In the genomic region with DNA sequence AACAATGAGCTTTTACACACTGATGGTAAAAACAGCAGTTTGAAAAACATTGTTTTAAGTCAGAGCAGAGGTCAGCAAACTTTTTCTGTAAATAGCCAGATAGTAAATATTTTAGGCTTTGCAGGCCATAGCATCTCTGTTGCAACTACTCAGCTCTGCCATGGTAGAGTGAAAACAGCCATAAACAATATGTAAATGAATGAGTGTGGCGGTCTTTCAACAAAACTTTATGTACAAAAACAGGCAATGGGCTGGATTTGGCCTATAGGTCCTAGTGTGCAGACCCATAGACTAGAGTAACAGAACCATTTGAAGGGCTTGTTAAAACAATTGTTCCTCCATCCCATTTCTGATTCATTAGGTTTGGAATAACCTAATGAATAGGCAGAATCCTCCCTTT, we compare ENCODE assay signal across 1 cellular context.
TF ChIP-seq lines count a peak whose summit lies in the region.

No MANE protein-coding gene starts in this region.

TF ChIP-seq in WTC11, 78 proteins besides CTCF, POLR2A, EP300 and RAD21 (continued from another document):
- TF ChIP-seq, protein P1, sequence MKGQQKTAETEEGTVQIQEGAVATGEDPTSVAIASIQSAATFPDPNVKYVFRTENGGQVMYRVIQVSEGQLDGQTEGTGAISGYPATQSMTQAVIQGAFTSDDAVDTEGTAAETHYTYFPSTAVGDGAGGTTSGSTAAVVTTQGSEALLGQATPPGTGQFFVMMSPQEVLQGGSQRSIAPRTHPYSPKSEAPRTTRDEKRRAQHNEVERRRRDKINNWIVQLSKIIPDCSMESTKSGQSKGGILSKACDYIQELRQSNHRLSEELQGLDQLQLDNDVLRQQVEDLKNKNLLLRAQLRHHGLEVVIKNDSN (CRISPR knock-in tag; IDR thresholded peaks at IDR 0.05) = no peak
- TF ChIP-seq ZNF396 (CRISPR knock-in tag; IDR thresholded peaks at IDR 0.05; ENCODE audit: borderline replicate concordance) (no peak), FOXJ3 (CRISPR knock-in tag; IDR thresholded peaks at IDR 0.05; ENCODE audit: borderline replicate concordance) (no peak), CDX4 (CRISPR knock-in tag; IDR thresholded peaks at IDR 0.05; ENCODE audit: borderline replicate concordance) (no peak), CREB1 (CRISPR knock-in tag; IDR thresholded peaks at IDR 0.05) (no peak), USF2 (CRISPR knock-in tag; IDR thresholded peaks at IDR 0.05) (no peak), JUN (CRISPR knock-in tag; IDR thresholded peaks at IDR 0.05) (no peak), ZNF219 (CRISPR knock-in tag; IDR thresholded peaks at IDR 0.05; ENCODE audit: borderline replicate concordance) (no peak), PRDM15 (CRISPR knock-in tag; IDR thresholded peaks at IDR 0.05) (no peak), EMX1 (CRISPR knock-in tag; IDR thresholded peaks at IDR 0.05) (no peak), NR2C2 (CRISPR knock-in tag; IDR thresholded peaks at IDR 0.05) (no peak), ZNF671 (CRISPR knock-in tag; IDR thresholded peaks at IDR 0.05) (no peak)
- TF ChIP-seq, protein P2, sequence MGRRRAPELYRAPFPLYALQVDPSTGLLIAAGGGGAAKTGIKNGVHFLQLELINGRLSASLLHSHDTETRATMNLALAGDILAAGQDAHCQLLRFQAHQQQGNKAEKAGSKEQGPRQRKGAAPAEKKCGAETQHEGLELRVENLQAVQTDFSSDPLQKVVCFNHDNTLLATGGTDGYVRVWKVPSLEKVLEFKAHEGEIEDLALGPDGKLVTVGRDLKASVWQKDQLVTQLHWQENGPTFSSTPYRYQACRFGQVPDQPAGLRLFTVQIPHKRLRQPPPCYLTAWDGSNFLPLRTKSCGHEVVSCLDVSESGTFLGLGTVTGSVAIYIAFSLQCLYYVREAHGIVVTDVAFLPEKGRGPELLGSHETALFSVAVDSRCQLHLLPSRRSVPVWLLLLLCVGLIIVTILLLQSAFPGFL (CRISPR knock-in tag; IDR thresholded peaks at IDR 0.05; ENCODE audit: borderline replicate concordance) = no peak
- TF ChIP-seq, protein P3, sequence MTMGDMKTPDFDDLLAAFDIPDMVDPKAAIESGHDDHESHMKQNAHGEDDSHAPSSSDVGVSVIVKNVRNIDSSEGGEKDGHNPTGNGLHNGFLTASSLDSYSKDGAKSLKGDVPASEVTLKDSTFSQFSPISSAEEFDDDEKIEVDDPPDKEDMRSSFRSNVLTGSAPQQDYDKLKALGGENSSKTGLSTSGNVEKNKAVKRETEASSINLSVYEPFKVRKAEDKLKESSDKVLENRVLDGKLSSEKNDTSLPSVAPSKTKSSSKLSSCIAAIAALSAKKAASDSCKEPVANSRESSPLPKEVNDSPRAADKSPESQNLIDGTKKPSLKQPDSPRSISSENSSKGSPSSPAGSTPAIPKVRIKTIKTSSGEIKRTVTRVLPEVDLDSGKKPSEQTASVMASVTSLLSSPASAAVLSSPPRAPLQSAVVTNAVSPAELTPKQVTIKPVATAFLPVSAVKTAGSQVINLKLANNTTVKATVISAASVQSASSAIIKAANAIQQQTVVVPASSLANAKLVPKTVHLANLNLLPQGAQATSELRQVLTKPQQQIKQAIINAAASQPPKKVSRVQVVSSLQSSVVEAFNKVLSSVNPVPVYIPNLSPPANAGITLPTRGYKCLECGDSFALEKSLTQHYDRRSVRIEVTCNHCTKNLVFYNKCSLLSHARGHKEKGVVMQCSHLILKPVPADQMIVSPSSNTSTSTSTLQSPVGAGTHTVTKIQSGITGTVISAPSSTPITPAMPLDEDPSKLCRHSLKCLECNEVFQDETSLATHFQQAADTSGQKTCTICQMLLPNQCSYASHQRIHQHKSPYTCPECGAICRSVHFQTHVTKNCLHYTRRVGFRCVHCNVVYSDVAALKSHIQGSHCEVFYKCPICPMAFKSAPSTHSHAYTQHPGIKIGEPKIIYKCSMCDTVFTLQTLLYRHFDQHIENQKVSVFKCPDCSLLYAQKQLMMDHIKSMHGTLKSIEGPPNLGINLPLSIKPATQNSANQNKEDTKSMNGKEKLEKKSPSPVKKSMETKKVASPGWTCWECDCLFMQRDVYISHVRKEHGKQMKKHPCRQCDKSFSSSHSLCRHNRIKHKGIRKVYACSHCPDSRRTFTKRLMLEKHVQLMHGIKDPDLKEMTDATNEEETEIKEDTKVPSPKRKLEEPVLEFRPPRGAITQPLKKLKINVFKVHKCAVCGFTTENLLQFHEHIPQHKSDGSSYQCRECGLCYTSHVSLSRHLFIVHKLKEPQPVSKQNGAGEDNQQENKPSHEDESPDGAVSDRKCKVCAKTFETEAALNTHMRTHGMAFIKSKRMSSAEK (CRISPR knock-in tag; IDR thresholded peaks at IDR 0.05; ENCODE audit: borderline replicate concordance) = no peak
